11 cellular contexts compared by ENCODE assay signal in the genomic region with DNA sequence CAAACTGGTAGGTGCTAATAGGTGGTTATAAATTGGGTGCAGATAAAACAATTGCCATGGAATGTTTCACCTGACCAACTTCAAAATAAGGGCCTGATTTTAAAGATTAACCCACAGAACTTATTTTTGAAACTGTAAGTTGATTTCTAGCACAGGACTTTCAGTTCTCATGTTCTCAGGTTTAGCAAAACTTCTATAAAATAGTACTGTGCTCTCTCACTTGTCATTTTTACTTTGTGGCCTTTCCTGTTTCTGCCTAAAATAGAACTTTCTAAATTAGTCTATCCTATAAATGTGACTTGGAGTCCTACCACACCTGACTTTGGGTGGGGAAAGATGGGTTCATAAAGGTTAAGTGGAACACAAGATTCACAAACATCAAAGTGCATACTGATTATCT. TPM values are rescaled to one million over a fixed set of nuclear protein-coding genes. Genes with fewer than 3 reads are reported as not detected.
DNase-seq lines count a peak whose midpoint lies in the region; ATAC-seq, FAIRE-seq and TF ChIP-seq lines count a peak whose summit lies in the region.
"Had no signal": no experiment of that assay in that cellular context is flagged by ENCODE, and none has a peak within 500 bp of the region (broad histone marks: within the 10 kb centered on the region; RNA-seq: fewer than 3 reads in every experiment).

No MANE protein-coding gene starts in this region.

- peaks cover 0 to 1% of the 10 kb centered on the region in 2 donors for H3K9me3 Mint-ChIP-seq in activated T-cell treated with anti-CD3 and anti-CD28 coated beads, Interleukin-2, amount 50 U/mL, for 72 hours
- H3K9me3 Mint-ChIP-seq in MCF 10A (ENCODE audit: unreplicated experiment): no peaks in the 10 kb centered on the region

- peak overlapping the region; percentile 86 for H3K27ac Mint-ChIP-seq in activated T-cell treated with anti-CD3 and anti-CD28 coated beads, Interleukin-2, amount 50 U/mL, for 72 hours
- H3K27ac Mint-ChIP-seq in MCF 10A (ENCODE audit: low read depth, unreplicated experiment): no peak overlapping the region
- H3K27ac Mint-ChIP-seq: endodermal cell had no signal

- peak; percentile 48 to 50 for ATAC-seq in activated T-cell treated with anti-CD3 and anti-CD28 coated beads, Interleukin-2, amount 50 U/mL, for 72 hours (replicated peaks in 1 of 2)
- ATAC-seq in HG02588 (IDR thresholded peaks at IDR 0.05; ENCODE audit: unreplicated experiment) (peak; percentile 48), HG03575 (IDR thresholded peaks at IDR 0.05; ENCODE audit: extremely low read depth, insufficient number of reproducible peaks, low FRiP score, unreplicated experiment) (peak; percentile 36)
- ATAC-seq in stimulated activated naive CD8-positive, alpha-beta T cell treated with anti-CD3 and anti-CD28 coated beads, Interleukin-15, Interleukin-2, amounts not matched to agents 100 U/mL and 50 U/mL, for 24 hours: peak; percentile 70

- POLR2A ChIA-PET in MCF 10A (lab: Yijun Ruan, JAX): interaction anchor here (0.7 kb wide), 1 partner anchor 81 kb away, joined by 3 read pairs; no protein-coding TSS in a partner anchor

- CTCF ChIA-PET in MCF 10A (lab: Yijun Ruan, JAX): interaction anchor here (0.7 kb wide), 1 partner anchor 58 kb away, joined by 4 read pairs; no protein-coding TSS in a partner anchor

- TF ChIP-seq CTCF in MCF 10A (IDR thresholded peaks at IDR 0.05; ENCODE audit: unreplicated experiment): no peak

- no peaks in the 10 kb centered on the region for H3K27me3 Mint-ChIP-seq in activated T-cell treated with anti-CD3 and anti-CD28 coated beads, Interleukin-2, amount 50 U/mL, for 72 hours (ENCODE audit: low read depth)
- H3K27me3 Mint-ChIP-seq in MCF 10A (ENCODE audit: insufficient read depth, unreplicated experiment): no peaks in the 10 kb centered on the region

- peak overlapping the region; percentile 63 to 92 for H3K4me3 Mint-ChIP-seq in activated T-cell treated with anti-CD3 and anti-CD28 coated beads, Interleukin-2, amount 50 U/mL, for 72 hours
- H3K4me3 Mint-ChIP-seq in MCF 10A (ENCODE audit: unreplicated experiment): no peak overlapping the region
- H3K4me3 Mint-ChIP-seq: endodermal cell had no signal

- no peak for DNase-seq in activated T-cell treated with anti-CD3 and anti-CD28 coated beads, Interleukin-2, amount 50 U/mL, for 72 hours
- DNase-seq in activated T-cell treated with anti-CD3 and anti-CD28 coated beads for 4 hours: no peak
- no peak for DNase-seq in stimulated activated naive CD8-positive, alpha-beta T cell treated with anti-CD3 and anti-CD28 coated beads, Interleukin-15, Interleukin-2, amounts not matched to agents 100 U/mL and 50 U/mL, for 24 hours
- DNase-seq in RCC 7860 (ENCODE audit: low spot score): no peak
- no peak for DNase-seq in MCF 10A (ENCODE audit: unreplicated experiment)
- no peak for DNase-seq in NCI-H1694 treated with DMSO at 0.1 percent for 48 hours (lab: John Stamatoyannopoulos, UW)
- DNase-seq: activated CD8-positive, alpha-beta memory T cell treated with anti-CD3 and anti-CD28 coated beads, Interleukin-2, amount 50 U/mL, for 48 hours; endodermal cell; RPMI8226 had no signal

- BruUV-seq in MCF 10A (replicated peaks; lab: Mats Ljungman, UMichigan): no TSS peak

- no peak for FAIRE-seq in RCC 7860 (lab: Jason Lieb, UNC)

- H3K4me1 Mint-ChIP-seq in activated T-cell treated with anti-CD3 and anti-CD28 coated beads, Interleukin-2, amount 50 U/mL, for 72 hours (ENCODE audit: low read depth): peaks cover 63% of the 10 kb centered on the region
- no peaks in the 10 kb centered on the region for H3K4me1 Mint-ChIP-seq in MCF 10A (ENCODE audit: insufficient read depth, unreplicated experiment)

- peaks cover 5 to 12% of the 10 kb centered on the region in 2 donors for H3K36me3 Mint-ChIP-seq in activated T-cell treated with anti-CD3 and anti-CD28 coated beads, Interleukin-2, amount 50 U/mL, for 72 hours (ENCODE audit: insufficient read depth in 2 of 2)
- H3K36me3 Mint-ChIP-seq in MCF 10A (ENCODE audit: insufficient read depth, unreplicated experiment): no peaks in the 10 kb centered on the region

- intact Hi-C loops in MCF 10A (cut with micrococcal nuclease): no loop called here

RNA-seq across cellular contexts. Expression of gene BTLA, which starts 38.8 kb away (rescaled TPM):
- 10 to 100 TPM; 17.5 to 21.3 TPM for total RNA-seq in activated T-cell treated with anti-CD3 and anti-CD28 coated beads, Interleukin-2, amount 50 U/mL, for 72 hours
- not detected in 2 replicates for total RNA-seq in MCF 10A (2022)
- total RNA-seq: endodermal cell had no signal

Comparison
In these comparisons a context has a peak if more than half of its experiments do, and no peak if none do; other contexts are left out.
1. RNA of gene BTLA, which starts 38.8 kb away (total RNA-seq): 17.5 to 21.3 TPM in activated T-cell treated with anti-CD3 and anti-CD28 coated beads, Interleukin-2, amount 50 U/mL, for 72 hours; not detected in MCF 10A; every median in the first group is over 10 times any median in the second.
2. Peak in every context shown above with its lines, with median percentiles within 50 percentile points of each other: ATAC-seq.